In the genomic region with DNA sequence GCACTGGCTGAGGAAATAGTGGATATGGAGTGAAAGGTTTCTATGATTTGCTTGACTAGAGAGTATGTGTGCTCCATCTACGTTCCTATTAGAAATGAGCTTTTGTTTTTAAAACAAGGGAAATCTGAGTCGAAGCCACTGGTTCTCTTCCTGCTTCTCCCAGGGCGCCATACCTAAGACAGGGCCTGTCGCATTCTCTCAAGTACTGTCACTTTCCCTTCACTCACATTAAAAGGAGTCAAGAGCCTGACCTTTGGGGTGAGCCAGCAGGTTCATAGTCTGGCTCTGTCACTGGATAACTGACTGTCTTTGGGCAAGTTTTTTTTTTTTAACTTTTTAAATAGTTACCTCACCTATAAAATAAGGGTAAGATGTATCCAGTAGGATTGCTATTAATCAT, we compare ENCODE assay signal across 13 cellular contexts.
"Had no signal": no experiment of that assay in that cellular context is flagged by ENCODE, and none has a peak within 500 bp of the region (broad histone marks: within the 10 kb centered on the region; RNA-seq: fewer than 3 reads in every experiment).

No MANE protein-coding gene starts in this region.

- H3K4me1 Mint-ChIP-seq: memory B cell; stimulated activated memory B cell treated with anti-CD40 and anti-IgM and Interleukin-4, amounts not matched to agents 10 μg/mL and 1 μg/mL and 100 μg/mL, for 72 hours had no signal

- H3K4me2 ChIP-seq: smooth muscle cell had no signal

- DNase-seq: activated CD4-positive, alpha-beta T cell treated with anti-CD3 and anti-CD28 coated beads for 4 hours; activated naive CD4-positive, alpha-beta T cell; central memory CD4-positive, alpha-beta T cell; cortex of kidney; effector memory CD4-positive, alpha-beta T cell; right cardiac atrium; T1000; trophoblast cell had no signal

- H3K27ac Mint-ChIP-seq: activated T-helper 1 cell treated with anti-CD3 and anti-CD28 coated beads, Interleukin-12 subunit alpha, Interleukin-12 subunit beta, Interleukin-2, Interleukin-4 antibody, amounts not matched to agents 30 ng/mL and 10 ng/mL and 1 ng/mL, durations not matched to agents 14 hours and 24 hours and 36 hours; memory B cell; stimulated activated memory B cell treated with anti-CD40 and anti-IgM and Interleukin-4, amounts not matched to agents 10 μg/mL and 1 μg/mL and 100 μg/mL, for 72 hours had no signal

- H3K27me3 Mint-ChIP-seq: memory B cell; stimulated activated memory B cell treated with anti-CD40 and anti-IgM and Interleukin-4, amounts not matched to agents 10 μg/mL and 1 μg/mL and 100 μg/mL, for 72 hours had no signal

- H3K36me3 Mint-ChIP-seq: stimulated activated memory B cell treated with anti-CD40 and anti-IgM and Interleukin-4, amounts not matched to agents 10 μg/mL and 1 μg/mL and 100 μg/mL, for 72 hours had no signal

- H3K9me3 Mint-ChIP-seq: activated T-helper 1 cell treated with anti-CD3 and anti-CD28 coated beads, Interleukin-12 subunit alpha, Interleukin-12 subunit beta, Interleukin-2, Interleukin-4 antibody, amounts not matched to agents 30 ng/mL and 10 ng/mL and 1 ng/mL, durations not matched to agents 14 hours and 24 hours and 36 hours; memory B cell; stimulated activated memory B cell treated with anti-CD40 and anti-IgM and Interleukin-4, amounts not matched to agents 10 μg/mL and 1 μg/mL and 100 μg/mL, for 72 hours had no signal

- ATAC-seq: stimulated activated memory B cell treated with anti-CD40 and anti-IgM and Interleukin-4, amounts not matched to agents 10 μg/mL and 1 μg/mL and 100 μg/mL, for 72 hours had no signal

- H3K4me3 Mint-ChIP-seq: activated T-helper 1 cell treated with anti-CD3 and anti-CD28 coated beads, Interleukin-12 subunit alpha, Interleukin-12 subunit beta, Interleukin-2, Interleukin-4 antibody, amounts not matched to agents 30 ng/mL and 10 ng/mL and 1 ng/mL, durations not matched to agents 14 hours and 24 hours and 36 hours; memory B cell; stimulated activated memory B cell treated with anti-CD40 and anti-IgM and Interleukin-4, amounts not matched to agents 10 μg/mL and 1 μg/mL and 100 μg/mL, for 72 hours had no signal

- H3K27ac ChIP-seq: VCaP had no signal

- H3K4me3 ChIP-seq: smooth muscle cell had no signal
